ENCODE assay signal across 18 cellular contexts in the genomic region with DNA sequence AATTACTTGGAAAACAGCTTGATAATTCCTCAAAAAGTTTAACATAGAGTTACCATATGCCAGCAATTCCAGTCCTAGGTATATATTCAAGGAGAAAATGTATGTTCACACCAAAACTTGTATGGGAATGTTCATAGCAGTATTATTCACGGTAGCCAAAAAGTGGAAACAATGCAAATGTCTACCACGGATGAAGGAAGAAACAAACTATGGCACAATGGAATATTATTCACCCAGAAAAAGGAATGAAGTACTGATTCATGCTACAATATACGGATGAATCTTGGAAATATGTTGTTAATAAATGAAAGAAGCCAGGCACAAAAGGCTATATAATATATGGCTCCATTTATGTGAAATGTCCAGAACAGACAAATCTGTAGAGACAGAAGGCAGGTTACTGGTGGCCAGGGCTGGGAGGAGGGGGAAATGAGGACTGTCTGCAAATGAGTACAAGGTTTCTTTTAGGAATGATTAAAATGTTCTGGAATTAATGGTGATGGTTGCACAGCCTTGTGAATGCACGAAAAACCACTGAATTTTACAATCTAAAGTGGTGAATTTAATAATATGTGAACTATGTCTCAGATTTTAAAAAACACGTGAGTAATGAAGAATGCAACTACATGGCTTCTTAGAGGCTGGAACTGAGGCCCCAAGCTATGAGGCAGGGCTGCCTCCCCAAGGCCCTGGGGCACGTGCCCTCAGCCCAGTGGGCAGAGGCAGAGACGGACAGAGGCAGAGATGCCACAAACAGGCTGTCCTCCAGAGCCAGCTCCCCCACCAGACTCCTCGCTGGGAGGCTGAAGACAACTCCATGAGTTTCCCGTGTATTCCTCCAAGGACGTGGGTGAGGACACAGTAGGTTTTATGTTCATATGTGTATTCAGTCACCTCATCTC. TPM values are rescaled to one million over a fixed set of nuclear protein-coding genes. Genes with fewer than 3 reads are reported as not detected.
A peak's percentile ranks its signal among the peaks of the same experiment; 100 is the strongest.
DNase-seq lines count a peak whose midpoint lies in the region; ATAC-seq and TF ChIP-seq lines count a peak whose summit lies in the region.
"Had no signal": no experiment of that assay in that cellular context is flagged by ENCODE, and none has a peak within 500 bp of the region (broad histone marks: within the 10 kb centered on the region; RNA-seq: fewer than 3 reads in every experiment).

No MANE protein-coding gene starts in this region.

- 74% methylated on average over 10 of the region's 10 CpGs for WGBS in right cardiac atrium
- 69 to 73% methylated on average over 10 of the region's 10 CpGs for WGBS in heart right ventricle, 2 donors
- WGBS in aorta, 2 donors: 59 to 67% methylated on average over 10 of the region's 10 CpGs

- H3K9me3 Mint-ChIP-seq in chondrocyte (ENCODE audit: low read depth) (no peaks in the 10 kb centered on the region), osteocyte (ENCODE audit: unreplicated experiment) (no peaks in the 10 kb centered on the region)
- H3K9me3 Mint-ChIP-seq: H9 had no signal

- H3K4me3 ChIP-seq in right cardiac atrium (ENCODE audit: low read length) (no peak overlapping the region), heart right ventricle (no peak overlapping the region), aorta (ENCODE audit: low read length in 2 of 2) (no peak overlapping the region)
- H3K4me3 ChIP-seq: A549 had no signal

- no peak for DNase-seq in right cardiac atrium
- DNase-seq in heart right ventricle: no peak
- DNase-seq in chondrocyte (ENCODE audit: low spot score): no peak
- no peak for DNase-seq in osteocyte (ENCODE audit: extremely low spot score, unreplicated experiment)
- peak; percentile 4 for DNase-seq in ureter (ENCODE audit: low spot score)
- no peak for DNase-seq in aorta
- no peak for DNase-seq in stimulated activated CD4-positive, alpha-beta T cell treated with anti-CD3 and anti-CD28 coated beads, Interleukin-4, amount 100 ng/mL, for 4 hours
- DNase-seq: COR-L47, DMS153, H9, NCI-H1417, NCI-H2029, NCI-H2171 treated with DMSO at 0.1 percent for 48 hours, NCI-H446 treated with DMSO at 0.1 percent for 48 hours, OCI-M1 had no signal

- TF ChIP-seq CTCF in heart right ventricle (IDR thresholded peaks at IDR 0.05) (no peak), chondrocyte (IDR thresholded peaks at IDR 0.05) (no peak), osteocyte (IDR thresholded peaks at IDR 0.05) (no peak)

- H3K4me1 Mint-ChIP-seq in chondrocyte (ENCODE audit: low read depth): peaks cover 73% of the 10 kb centered on the region
- peaks cover 35% of the 10 kb centered on the region for H3K4me1 Mint-ChIP-seq in osteocyte (ENCODE audit: unreplicated experiment)

- ATAC-seq in right cardiac atrium (no peak), heart right ventricle (no peak), aorta (ENCODE audit: low FRiP score) (no peak), HG02885 (IDR thresholded peaks at IDR 0.05; ENCODE audit: poor library complexity, unreplicated experiment) (no peak)
- ATAC-seq: A549 had no signal

- H3K4me1 ChIP-seq in right cardiac atrium (ENCODE audit: control insufficient read depth, insufficient read depth, low read length) (peaks cover 11% of the 10 kb centered on the region), heart right ventricle (peaks cover 16 to 91% (median 77%) of the 10 kb centered on the region in 9 donors), aorta (ENCODE audit: control insufficient read depth in 1 of 2, insufficient read depth in 2 of 2, low read length in 2 of 2) (no peaks in the 10 kb centered on the region)

- H3K4me3 Mint-ChIP-seq in chondrocyte (ENCODE audit: unreplicated experiment) (no peak overlapping the region), osteocyte (ENCODE audit: unreplicated experiment) (no peak overlapping the region)
- H3K4me3 Mint-ChIP-seq: H9 had no signal

- H3K27ac Mint-ChIP-seq in chondrocyte (ENCODE audit: unreplicated experiment) (peak overlapping the region; percentile 82), osteocyte (ENCODE audit: unreplicated experiment) (peak overlapping the region; percentile 33)
- H3K27ac Mint-ChIP-seq: CD14-positive monocyte had no signal

- no peaks in the 10 kb centered on the region for H3K9me3 ChIP-seq in right cardiac atrium (ENCODE audit: control insufficient read depth, low read length)
- H3K9me3 ChIP-seq in heart right ventricle: peaks cover 0 to 9% (median 0%) of the 10 kb centered on the region in 11 donors
- no peaks in the 10 kb centered on the region for H3K9me3 ChIP-seq in aorta (ENCODE audit: control insufficient read depth, low read length)
- H3K9me3 ChIP-seq: A549 had no signal

- intact Hi-C loops in right cardiac atrium (cut with DNase I): no loop called here
- intact Hi-C loops in heart right ventricle (cut with DNase I): loop anchor here in 1 of 10 donors (10.0 kb wide), 1 partner anchor 156 kb away; no protein-coding TSS in a partner anchor
- intact Hi-C loops in aorta (cut with DNase I): no loop called here

- H3K36me3 ChIP-seq in heart right ventricle (peaks cover 0 to 12% (median 0%) of the 10 kb centered on the region in 9 donors), aorta (ENCODE audit: control insufficient read depth in 1 of 2, insufficient read depth in 2 of 2, low read length in 1 of 2) (no peaks in the 10 kb centered on the region)

- H3K27me3 Mint-ChIP-seq in chondrocyte (ENCODE audit: low read depth) (no peaks in the 10 kb centered on the region), osteocyte (ENCODE audit: unreplicated experiment) (no peaks in the 10 kb centered on the region)

- H3K36me3 Mint-ChIP-seq in chondrocyte (ENCODE audit: low read depth): peaks cover 6% of the 10 kb centered on the region
- H3K36me3 Mint-ChIP-seq in osteocyte (ENCODE audit: unreplicated experiment): peaks cover 4% of the 10 kb centered on the region

- H3K27ac ChIP-seq in right cardiac atrium (ENCODE audit: low read length): peak overlapping the region; percentile 33
- H3K27ac ChIP-seq in heart right ventricle: peak overlapping the region in 4 of 10 donors; percentile 35 to 98 (median 97)
- H3K27ac ChIP-seq in aorta (ENCODE audit: low read depth in 1 of 2, low read length in 2 of 2): no peak overlapping the region
- H3K27ac ChIP-seq: A549 had no signal

- no peaks in the 10 kb centered on the region for H3K27me3 ChIP-seq in right cardiac atrium (ENCODE audit: control insufficient read depth, insufficient read depth)
- peaks cover 0 to 27% (median 0%) of the 10 kb centered on the region in 7 donors for H3K27me3 ChIP-seq in heart right ventricle
- H3K27me3 ChIP-seq in aorta (ENCODE audit: control insufficient read depth in 1 of 2, insufficient read depth in 2 of 2, low read length in 1 of 2): no peaks in the 10 kb centered on the region

RNA-seq across cellular contexts. Expression of gene LIMS2, which starts 5.0 kb away (rescaled TPM):
- 100 to 1,000 TPM; 163 to 224 (median 209) TPM for total RNA-seq in right cardiac atrium
- polyA plus RNA-seq in right cardiac atrium: 178 TPM
- 100 to 1,000 TPM; 150 to 285 (median 160) TPM for total RNA-seq in heart right ventricle
- 100 to 1,000 TPM; 148 to 687 TPM for polyA plus RNA-seq in heart right ventricle
- 75.3 to 173 TPM (median 171 TPM) in 3 replicates for total RNA-seq in chondrocyte
- 49.3 and 51.0 TPM in 2 replicates for total RNA-seq in osteocyte
- total RNA-seq in ureter: 112 TPM
- total RNA-seq in aorta: 100 to 1,000 TPM; 189 to 248 TPM
- polyA plus RNA-seq in aorta: 1,000 to 10,000 TPM in 1 of 2 donors, 100 to 1,000 TPM in 1; 188 to 2,193 TPM

RNA-seq across cellular contexts. Expression of gene GPR17, which starts 24.4 kb away (rescaled TPM):
- total RNA-seq in right cardiac atrium: under 1 TPM in 2 of 4 donors, not detected in 2; 0.31 to 0.40 TPM
- 4.0 TPM for polyA plus RNA-seq in right cardiac atrium
- total RNA-seq in heart right ventricle: under 1 TPM in 6 of 10 donors, not detected in 4; 0.22 to 0.59 (median 0.46) TPM
- 10 to 100 TPM in 1 of 2 donors, under 1 TPM in 1; 0.28 to 16.5 TPM for polyA plus RNA-seq in heart right ventricle
- not detected in 3 replicates for total RNA-seq in chondrocyte
- total RNA-seq in osteocyte: not detected in 2 replicates
- not detected for total RNA-seq in ureter
- total RNA-seq in aorta: under 1 TPM in 1 of 2 donors, not detected in 1; 0.16 TPM
- polyA plus RNA-seq in aorta: 1 to 10 TPM in 1 of 2 donors, under 1 TPM in 1; 0.63 to 3.7 TPM
- polyA plus RNA-seq: A549, CD14-positive monocyte had no signal

RNA-seq across cellular contexts. Expression of gene SFT2D3, which starts 31.0 kb away (rescaled TPM):
- total RNA-seq in right cardiac atrium: 1 to 10 TPM; 3.6 to 5.0 (median 4.4) TPM
- 3.3 TPM for polyA plus RNA-seq in right cardiac atrium
- 1 to 10 TPM; 2.2 to 4.0 (median 3.4) TPM for total RNA-seq in heart right ventricle
- 1 to 10 TPM; 2.8 to 5.6 TPM for polyA plus RNA-seq in heart right ventricle
- total RNA-seq in chondrocyte: 5.1 to 7.2 TPM (median 7.1 TPM) in 3 replicates
- 7.5 and 8.4 TPM in 2 replicates for total RNA-seq in osteocyte
- total RNA-seq in ureter: 7.3 TPM
- total RNA-seq in aorta: 1 to 10 TPM; 3.8 to 4.9 TPM
- polyA plus RNA-seq in aorta: 1 to 10 TPM; 3.3 to 4.2 TPM
